ENCODE assay signal across 1 cellular context in genomic region chr6:134175532-134176282, GRCh38.
TF ChIP-seq lines count a peak whose summit lies in the region.

No MANE protein-coding gene starts in this region.

TF ChIP-seq in IMR-90, 13 proteins besides CTCF, POLR2A, EP300 and RAD21:
- no peak for TF ChIP-seq ELK1 (IDR thresholded peaks at IDR 0.05; ENCODE audit: borderline replicate concordance, low read depth, low read length)
- TF ChIP-seq RCOR1 (IDR thresholded peaks at IDR 0.05; ENCODE audit: insufficient replicate concordance, low read length): no peak
- TF ChIP-seq MAZ (IDR thresholded peaks at IDR 0.05; ENCODE audit: borderline replicate concordance, low read depth, low read length): 0 out of 2 replicates have a peak, but pooled peaks have one; percentile 4
- TF ChIP-seq RFX5 (IDR thresholded peaks at IDR 0.05; ENCODE audit: low read depth, low read length): no peak
- TF ChIP-seq MXI1 (IDR thresholded peaks at IDR 0.05; ENCODE audit: borderline replicate concordance, low read depth, low read length): no peak
- no peak for TF ChIP-seq MAFK (IDR thresholded peaks at IDR 0.05; ENCODE audit: low read depth, low read length)
- 0 out of 2 replicates have a peak, but pooled peaks have one; percentile 39 for TF ChIP-seq NFE2L2 (IDR thresholded peaks at IDR 0.05; ENCODE audit: low read depth, low read length)
- no peak for TF ChIP-seq CEBPB (IDR thresholded peaks at IDR 0.05; ENCODE audit: low read depth, low read length)
- TF ChIP-seq SMC3 (IDR thresholded peaks at IDR 0.05; ENCODE audit: low read depth, low read length): peak; percentile 18; the same call in 1 of the 2 replicates
- TF ChIP-seq USF2 (IDR thresholded peaks at IDR 0.05; ENCODE audit: low read depth, low read length): peak; percentile 33; the same call in 1 of the 2 replicates
- TF ChIP-seq CHD1 (IDR thresholded peaks at IDR 0.05; ENCODE audit: low read depth, low read length): no peak
- peak; percentile 18; the same call in 1 of the 2 replicates for TF ChIP-seq FOS (IDR thresholded peaks at IDR 0.05; ENCODE audit: low read depth, low read length)
- TF ChIP-seq BHLHE40 (IDR thresholded peaks at IDR 0.05; ENCODE audit: low read depth, low read length): peak; percentile 62
